Comparison of ENCODE assay signal across 1 cellular context in genomic region chr17:65892912-65893377, GRCh38.
TF ChIP-seq lines count a peak whose summit lies in the region.

No MANE protein-coding gene starts in this region.

TF ChIP-seq in GM12878, 131 proteins besides CTCF, POLR2A, EP300 and RAD21 (continued from another document):
- TF ChIP-seq CHD1 (IDR thresholded peaks at IDR 0.05; ENCODE audit: low read depth, low read length) (no peak), EGR1 (IDR thresholded peaks at IDR 0.05; ENCODE audit: borderline replicate concordance in 1 of 2, low read depth in 2 of 2, low read length in 2 of 2) (no peak), SIX5 (IDR thresholded peaks at IDR 0.05; ENCODE audit: low read depth, low read length, severe bottlenecking) (no peak), RCOR1 (conservative IDR thresholded peaks at IDR 0.05; ENCODE audit: low read depth, low read length) (no peak), SIN3A (IDR thresholded peaks at IDR 0.05; ENCODE audit: low read depth, low read length) (no peak), ZNF687 (IDR thresholded peaks at IDR 0.05) (no peak), SUZ12 (IDR thresholded peaks at IDR 0.05; ENCODE audit: unreplicated experiment) (no peak), PBX3 (IDR thresholded peaks at IDR 0.05; ENCODE audit: insufficient replicate concordance, low read depth, low read length) (no peak), TARDBP (IDR thresholded peaks at IDR 0.05; ENCODE audit: borderline replicate concordance) (no peak), PAX5 (IDR thresholded peaks at IDR 0.05; ENCODE audit: borderline replicate concordance, low read depth, low read length) (no peak), MEF2A (IDR thresholded peaks at IDR 0.05; ENCODE audit: insufficient read depth, low read depth, low read length) (0 out of 2 replicates have a peak, but pooled peaks have one; percentile 42), SREBF1 (IDR thresholded peaks at IDR 0.05; ENCODE audit: low read length) (no peak), IRF3 (IDR thresholded peaks at IDR 0.05) (no peak), TCF3 (IDR thresholded peaks at IDR 0.05; ENCODE audit: borderline replicate concordance, insufficient read depth, low read depth, low read length) (no peak), BCL3 (IDR thresholded peaks at IDR 0.05; ENCODE audit: borderline replicate concordance, insufficient read depth, low read depth, low read length, poor library complexity, severe bottlenecking) (no peak), POLR2AphosphoS2 (IDR thresholded peaks at IDR 0.05; ENCODE audit: low read depth, low read length) (no peak), IKZF2 (IDR thresholded peaks at IDR 0.05) (peak; percentile 74 to 75; a peak in 3 of 4 replicates), CEBPB (IDR thresholded peaks at IDR 0.05; ENCODE audit: borderline replicate concordance in 1 of 2, low read depth in 2 of 2, low read length in 2 of 2) (peak in 1 of 2 experiments; percentile 60; a peak in 1 of 4 replicates), TBL1XR1 (IDR thresholded peaks at IDR 0.05; ENCODE audit: low read depth, low read length) (no peak), E2F8 (IDR thresholded peaks at IDR 0.05; ENCODE audit: low read depth, partially characterized antibody) (no peak), MYB (IDR thresholded peaks at IDR 0.05; ENCODE audit: borderline replicate concordance, low read depth, low read length) (no peak), SREBF2 (IDR thresholded peaks at IDR 0.05; ENCODE audit: low read length) (no peak), STAT1 (conservative IDR thresholded peaks at IDR 0.05) (no peak), TCF7 (IDR thresholded peaks at IDR 0.05; ENCODE audit: borderline replicate concordance) (no peak), RBBP5 (conservative IDR thresholded peaks at IDR 0.05) (no peak), ZBTB11 (CRISPR knock-in tag; IDR thresholded peaks at IDR 0.05) (no peak), EZH2 (IDR thresholded peaks at IDR 0.05; ENCODE audit: borderline replicate concordance, control insufficient read depth, low read depth, low read length) (no peak), ZBTB4 (CRISPR knock-in tag; IDR thresholded peaks at IDR 0.05) (no peak), RUNX3 (IDR thresholded peaks at IDR 0.05; ENCODE audit: low read length) (no peak; the same call in 1 of the 2 replicates), CREB1 (IDR thresholded peaks at IDR 0.05; ENCODE audit: low read depth) (0 out of 2 replicates have a peak, but pooled peaks have one; percentile 22), ZNF274 (IDR thresholded peaks at IDR 0.05; ENCODE audit: insufficient read depth, insufficient read length) (no peak), PKNOX1 (IDR thresholded peaks at IDR 0.05) (no peak), PML (IDR thresholded peaks at IDR 0.05; ENCODE audit: low read length) (0 out of 2 replicates have a peak, but pooled peaks have one; percentile 47)
